1 cellular context compared by ENCODE assay signal in genomic region chr2:168450752-168451151, GRCh38.
TF ChIP-seq lines count a peak whose summit lies in the region.

No MANE protein-coding gene starts in this region.

TF ChIP-seq in K562, 482 proteins besides CTCF, POLR2A, EP300 and RAD21 (continued from another document):
- no peak for TF ChIP-seq THAP12 (CRISPR knock-in tag; IDR thresholded peaks at IDR 0.05)
- TF ChIP-seq FOXJ2 (tag; IDR thresholded peaks at IDR 0.05) = peak; percentile 94
